Comparison of ENCODE assay signal across 16 cellular contexts in the genomic region with DNA sequence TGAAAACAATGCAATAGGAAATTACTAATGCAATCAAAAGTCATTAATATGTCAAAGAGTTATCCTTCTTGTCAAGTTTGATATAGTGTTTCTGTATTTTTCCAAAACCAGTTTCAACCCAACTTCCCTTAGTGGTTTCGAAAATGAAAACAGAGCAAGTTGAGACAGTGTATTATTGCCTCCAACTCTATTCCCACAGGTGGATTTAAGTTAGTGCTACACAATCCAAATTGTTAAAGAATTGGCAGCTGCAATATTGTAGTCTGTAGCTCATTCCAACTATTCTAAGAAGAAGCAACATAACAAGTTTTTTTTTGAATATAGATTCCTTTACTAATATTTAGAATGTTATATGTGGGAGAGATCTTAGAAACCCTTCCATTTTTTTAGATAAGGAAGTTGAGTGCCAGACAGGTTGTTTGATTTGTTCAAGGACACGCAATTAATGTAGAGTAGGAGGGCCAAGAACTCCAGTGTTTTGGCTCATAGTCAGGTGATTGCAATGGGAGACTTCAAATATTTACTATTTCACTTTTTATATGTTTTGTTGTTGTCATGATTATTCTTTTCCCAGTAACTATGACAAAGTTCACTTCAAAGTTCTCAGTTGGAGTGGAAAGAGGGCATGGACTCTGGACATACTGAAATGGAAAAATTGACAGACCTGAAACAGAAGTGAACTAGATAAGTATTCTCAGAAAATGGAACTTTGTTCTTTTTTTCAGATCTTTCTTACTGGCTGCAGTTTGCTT.
DNase-seq lines count a peak whose midpoint lies in the region; ATAC-seq and TF ChIP-seq lines count a peak whose summit lies in the region.
"Had no signal": no experiment of that assay in that cellular context is flagged by ENCODE, and none has a peak within 500 bp of the region (broad histone marks: within the 10 kb centered on the region; RNA-seq: fewer than 3 reads in every experiment).

No MANE protein-coding gene starts in this region.

- H3K9me3 ChIP-seq in left ventricle myocardium inferior (replicated peaks) = no peaks in the 10 kb centered on the region
- peaks cover 0 to 2% of the 10 kb centered on the region in 2 donors for H3K9me3 ChIP-seq in muscle layer of duodenum (ENCODE audit: control insufficient read depth in 1 of 2, low read length in 2 of 2)
- no peaks in the 10 kb centered on the region for H3K9me3 ChIP-seq in aorta (ENCODE audit: control insufficient read depth, low read length)
- H3K9me3 ChIP-seq in suprapubic skin = no peaks in the 10 kb centered on the region
- H3K9me3 ChIP-seq: SJCRH30 had no signal

- H3K4me1 ChIP-seq in left ventricle myocardium inferior = no peaks in the 10 kb centered on the region
- peaks cover 0 to 9% of the 10 kb centered on the region in 2 donors for H3K4me1 ChIP-seq in muscle layer of duodenum (ENCODE audit: control insufficient read depth in 1 of 2, insufficient read depth in 2 of 2, low read length in 2 of 2)
- H3K4me1 ChIP-seq in aorta (ENCODE audit: control insufficient read depth in 1 of 2, insufficient read depth in 2 of 2, low read length in 2 of 2) = no peaks in the 10 kb centered on the region
- H3K4me1 ChIP-seq in suprapubic skin = peaks cover 16% of the 10 kb centered on the region
- H3K4me1 ChIP-seq: SJCRH30 had no signal

- no peaks in the 10 kb centered on the region for H3K36me3 ChIP-seq in left ventricle myocardium inferior
- no peaks in the 10 kb centered on the region for H3K36me3 ChIP-seq in muscle layer of duodenum (ENCODE audit: control insufficient read depth in 1 of 2, insufficient read depth in 2 of 2, low read length in 2 of 2)
- no peaks in the 10 kb centered on the region for H3K36me3 ChIP-seq in aorta (ENCODE audit: control insufficient read depth in 1 of 2, insufficient read depth in 2 of 2, low read length in 1 of 2)
- H3K36me3 ChIP-seq in suprapubic skin = no peaks in the 10 kb centered on the region
- H3K36me3 ChIP-seq: SJCRH30 had no signal

- H3K27me3 ChIP-seq in left ventricle myocardium inferior (ENCODE audit: low read depth) = no peaks in the 10 kb centered on the region
- no peaks in the 10 kb centered on the region for H3K27me3 ChIP-seq in muscle layer of duodenum (ENCODE audit: low read depth, low read length)
- no peaks in the 10 kb centered on the region for H3K27me3 ChIP-seq in aorta (ENCODE audit: control insufficient read depth in 1 of 2, insufficient read depth in 2 of 2, low read length in 1 of 2)
- H3K27me3 ChIP-seq in suprapubic skin = no peaks in the 10 kb centered on the region
- H3K27me3 ChIP-seq: SJCRH30 had no signal

- ATAC-seq in Right ventricle myocardium inferior (peak; percentile 81), aorta (ENCODE audit: low FRiP score) (peak; percentile 66), HG03175 (IDR thresholded peaks at IDR 0.05; ENCODE audit: unreplicated experiment) (no peak)
- ATAC-seq: CD8-positive, alpha-beta T cell had no signal

- intact Hi-C loops in Right ventricle myocardium inferior (cut with DNase I) = no loop called here
- intact Hi-C loops in left ventricle myocardium inferior (cut with micrococcal nuclease) = no loop called here
- intact Hi-C loops in aorta (cut with DNase I) = no loop called here

- no peak for DNase-seq in Right ventricle myocardium inferior (ENCODE audit: missing footprints)
- no peak for DNase-seq in left ventricle myocardium inferior
- peak; percentile 33 for DNase-seq in fibroblast of peridontal ligament (ENCODE audit: extremely low read depth)
- no peak for DNase-seq in aorta
- DNase-seq in suprapubic skin (ENCODE audit: low spot score in 2 of 2) = no peak
- no peak for DNase-seq in NK-92 (lab: John Stamatoyannopoulos, UW; ENCODE audit: unreplicated experiment)
- DNase-seq: CD8-positive, alpha-beta T cell; H9; NCI-H1436; NCI-H2081; NCI-H748 treated with DMSO at 0.1 percent for 48 hours; RPMI8226; SJCRH30 had no signal

- no peak for TF ChIP-seq CTCF in left ventricle myocardium inferior (IDR thresholded peaks at IDR 0.05; ENCODE audit: borderline replicate concordance)
- no peak for TF ChIP-seq CTCF in suprapubic skin (IDR thresholded peaks at IDR 0.05)

- H3K4me3 ChIP-seq in left ventricle myocardium inferior (no peak overlapping the region), muscle layer of duodenum (ENCODE audit: low read depth in 1 of 2, low read length in 2 of 2) (no peak overlapping the region), aorta (ENCODE audit: low read length in 2 of 2) (no peak overlapping the region), suprapubic skin (no peak overlapping the region)
- H3K4me3 ChIP-seq: SJCRH30 had no signal

- no peak for TF ChIP-seq EP300 in suprapubic skin (IDR thresholded peaks at IDR 0.05)

- no peak for TF ChIP-seq POLR2A in suprapubic skin (IDR thresholded peaks at IDR 0.05)

- H3K27ac ChIP-seq in left ventricle myocardium inferior (replicated peaks) (no peak overlapping the region), muscle layer of duodenum (ENCODE audit: low read length) (peak overlapping the region; percentile 24), aorta (ENCODE audit: low read depth in 1 of 2, low read length in 2 of 2) (no peak overlapping the region), suprapubic skin (no peak overlapping the region)
- H3K27ac ChIP-seq: HL-60, SJCRH30 had no signal

- whole genome bisulfite sequencing in aorta, 2 donors = 25 to 56% methylated on average over 2 of the region's 2 CpGs
- WGBS in suprapubic skin = 36% methylated on average over 2 of the region's 2 CpGs
